8 cellular contexts compared by ENCODE assay signal in the genomic region with DNA sequence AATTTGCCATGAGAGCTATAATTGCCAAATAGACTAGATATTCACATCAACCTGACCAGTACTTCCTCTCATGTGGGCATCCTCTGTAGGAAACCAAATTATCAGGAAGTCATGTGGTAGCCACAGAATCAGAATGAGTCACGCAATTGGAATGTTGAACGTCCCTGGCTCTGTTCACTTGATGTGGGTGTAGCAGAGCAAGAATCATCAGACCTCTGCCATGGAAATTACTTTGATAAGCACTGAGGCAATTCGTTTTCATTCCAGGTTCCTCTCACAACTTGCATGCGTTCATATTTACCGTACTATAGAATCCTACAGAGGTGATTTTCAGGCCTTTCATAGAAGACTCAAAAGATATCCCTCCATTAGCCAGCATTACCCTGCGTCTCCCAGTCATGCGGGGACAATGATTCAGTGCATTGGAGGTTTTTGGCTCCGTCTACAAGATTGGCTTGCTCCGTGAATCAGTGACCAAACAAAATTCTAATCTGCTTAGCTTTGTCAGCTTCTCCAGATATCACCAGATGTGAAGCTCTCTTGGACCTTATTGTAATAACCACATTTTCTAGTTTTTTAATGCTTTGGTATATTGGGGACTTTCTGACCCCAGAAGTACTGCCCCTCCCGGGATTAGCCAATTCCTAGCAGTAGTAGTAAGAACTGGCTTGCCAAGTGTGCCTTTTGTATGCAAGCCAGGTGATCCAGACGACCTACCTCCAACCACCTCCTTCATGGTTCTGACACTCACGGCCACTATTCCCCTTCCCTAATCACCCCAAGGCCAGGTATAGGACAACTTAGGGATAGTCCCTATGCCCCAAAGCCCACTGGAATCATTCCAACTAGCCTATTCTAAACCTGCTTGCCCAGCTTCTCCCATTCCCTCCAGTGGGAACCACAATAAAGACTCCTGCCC.
DNase-seq lines count a peak whose midpoint lies in the region; ATAC-seq and TF ChIP-seq lines count a peak whose summit lies in the region.

No MANE protein-coding gene starts in this region.

- peak overlapping the region; percentile 89 for H3K27ac ChIP-seq in osteoblast (ENCODE audit: low read depth, low read length)
- H3K27ac ChIP-seq in WERI-Rb-1, result no peak overlapping the region

- no peaks in the 10 kb centered on the region for H4K20me1 ChIP-seq in osteoblast (ENCODE audit: insufficient read depth, low read length)

- TF ChIP-seq CTCF in fibroblast of the aortic adventitia (IDR thresholded peaks at IDR 0.05; ENCODE audit: insufficient read depth, low read length) (no peak), osteoblast (IDR thresholded peaks at IDR 0.05; ENCODE audit: extremely low read depth, low read depth, low read length) (no peak), WERI-Rb-1 (IDR thresholded peaks at IDR 0.05; ENCODE audit: low read depth, low read length) (no peak)

- H3K4me1 ChIP-seq in osteoblast (ENCODE audit: insufficient read depth, low read length), result peaks cover 29% of the 10 kb centered on the region

- DNase-seq in NCI-H345 (lab: John Stamatoyannopoulos, UW) (peak; percentile 23), NCI-H345 treated with DMSO at 0.1 percent for 48 hours (lab: John Stamatoyannopoulos, UW; ENCODE audit: unreplicated experiment) (no peak), SIG-M5 treated with dmso at 0.1 percent for 504 hours (lab: John Stamatoyannopoulos, UW; ENCODE audit: unreplicated experiment) (peak; percentile 69), fibroblast of the aortic adventitia (ENCODE audit: low read depth) (peak; percentile 98), osteoblast (ENCODE audit: insufficient read length, low spot score, missing footprints) (peak; percentile 49), WERI-Rb-1 (no peak)

- peaks cover 7% of the 10 kb centered on the region for H3K36me3 ChIP-seq in osteoblast (ENCODE audit: insufficient read depth, low read length)
- no peaks in the 10 kb centered on the region for H3K36me3 ChIP-seq in WERI-Rb-1

- H3K4me3 ChIP-seq in fibroblast of the aortic adventitia (ENCODE audit: low read depth, low read length) (peak overlapping the region; percentile 29), osteoblast (ENCODE audit: insufficient read depth, low read length) (peak overlapping the region; percentile 52), WERI-Rb-1 (ENCODE audit: low read depth, low read length) (no peak overlapping the region)

- H3K4me2 ChIP-seq in osteoblast (ENCODE audit: insufficient read depth, low read length), result peak overlapping the region; percentile 85

- H3K27me3 ChIP-seq in osteoblast (ENCODE audit: insufficient read depth, low read length) (no peaks in the 10 kb centered on the region), WERI-Rb-1 (ENCODE audit: insufficient read depth, low read depth, severe bottlenecking) (no peaks in the 10 kb centered on the region)

- H3K79me2 ChIP-seq in osteoblast (ENCODE audit: insufficient read depth, low read length), result peaks cover 2% of the 10 kb centered on the region

- H2AFZ ChIP-seq in osteoblast (ENCODE audit: low read length), result peak overlapping the region; percentile 80

- ATAC-seq in HG03039 (IDR thresholded peaks at IDR 0.05; ENCODE audit: unreplicated experiment), result no peak
- no peak for ATAC-seq in GM21717 (IDR thresholded peaks at IDR 0.05; ENCODE audit: unreplicated experiment)

- no peaks in the 10 kb centered on the region for H3K9me3 ChIP-seq in osteoblast (ENCODE audit: low read depth, low read length)
- no peaks in the 10 kb centered on the region for H3K9me3 ChIP-seq in WERI-Rb-1 (ENCODE audit: severe bottlenecking)

Comparison
In these comparisons a context has a peak if more than half of its experiments do, and no peak if none do; other contexts are left out.
1. DNase-seq: peak in NCI-H345 (single experiment), SIG-M5 treated with dmso at 0.1 percent for 504 hours (single experiment), fibroblast of the aortic adventitia (single experiment) and osteoblast (single experiment); none in NCI-H345 treated with DMSO at 0.1 percent for 48 hours (single experiment) and WERI-Rb-1 (single experiment).